In genomic region chr17:51709867-51710266, GRCh38 we compare ENCODE assay signal across 19 cellular contexts.
"Had no signal": no experiment of that assay in that cellular context is flagged by ENCODE, and none has a peak within 500 bp of the region (broad histone marks: within the 10 kb centered on the region; RNA-seq: fewer than 3 reads in every experiment).

No MANE protein-coding gene starts in this region.

- H3K27ac Mint-ChIP-seq: activated B cell treated with CpG ODN at 0.5 μM for 24 hours; activated CD4-positive, alpha-beta T cell treated with anti-CD3 and anti-CD28 coated beads, Interleukin-2, amount 10 ng/mL, durations not matched to agents 24 days and 14 days; activated CD8-positive, alpha-beta T cell treated with anti-CD3 and anti-CD28 coated beads for 36 hours; activated naive CD8-positive, alpha-beta T cell treated with anti-CD3 and anti-CD28 coated beads for 36 hours; activated T-helper 17 cell treated with anti-CD3 and anti-CD28 coated beads, Interleukin-2, amount 50 U/mL, for 72 hours had no signal

- H3K9me3 Mint-ChIP-seq: activated B cell treated with CpG ODN at 0.5 μM for 24 hours; activated CD4-positive, alpha-beta T cell treated with anti-CD3 and anti-CD28 coated beads, Interleukin-2, amount 10 ng/mL, durations not matched to agents 24 days and 14 days; activated CD8-positive, alpha-beta T cell treated with anti-CD3 and anti-CD28 coated beads for 36 hours; activated naive CD8-positive, alpha-beta T cell treated with anti-CD3 and anti-CD28 coated beads for 36 hours; activated T-helper 17 cell treated with anti-CD3 and anti-CD28 coated beads, Interleukin-2, amount 50 U/mL, for 72 hours; brain; neural crest cell had no signal

- H3K27me3 ChIP-seq: tibial nerve, uterus had no signal

- H3K36me3 ChIP-seq: tibial nerve, uterus had no signal

- H3K4me1 Mint-ChIP-seq: activated B cell treated with CpG ODN at 0.5 μM for 24 hours; activated CD4-positive, alpha-beta T cell treated with anti-CD3 and anti-CD28 coated beads, Interleukin-2, amount 10 ng/mL, durations not matched to agents 24 days and 14 days; activated naive CD8-positive, alpha-beta T cell treated with anti-CD3 and anti-CD28 coated beads for 36 hours; activated T-helper 17 cell treated with anti-CD3 and anti-CD28 coated beads, Interleukin-2, amount 50 U/mL, for 72 hours had no signal

- H3K27ac ChIP-seq: psoas muscle, uterus had no signal

- H3K4me3 Mint-ChIP-seq: activated B cell treated with CpG ODN at 0.5 μM for 24 hours; activated CD4-positive, alpha-beta T cell treated with anti-CD3 and anti-CD28 coated beads, Interleukin-2, amount 10 ng/mL, durations not matched to agents 24 days and 14 days; activated CD8-positive, alpha-beta T cell treated with anti-CD3 and anti-CD28 coated beads for 36 hours; activated naive CD8-positive, alpha-beta T cell treated with anti-CD3 and anti-CD28 coated beads for 36 hours; activated T-helper 17 cell treated with anti-CD3 and anti-CD28 coated beads, Interleukin-2, amount 50 U/mL, for 72 hours; brain; neural crest cell had no signal

- ATAC-seq: activated CD8-positive, alpha-beta T cell treated with anti-CD3 and anti-CD28 coated beads for 36 hours; activated T-helper 17 cell treated with anti-CD3 and anti-CD28 coated beads, Interleukin-2, amount 50 U/mL, for 72 hours; esophagus mucosa had no signal

- DNase-seq: activated B cell treated with CpG ODN at 0.5 μM for 24 hours; activated CD4-positive, alpha-beta T cell treated with anti-CD3 and anti-CD28 coated beads, Interleukin-2, amount 10 ng/mL, durations not matched to agents 24 days and 14 days; activated CD8-positive, alpha-beta T cell treated with anti-CD3 and anti-CD28 coated beads for 36 hours; activated naive CD4-positive, alpha-beta T cell; activated naive CD8-positive, alpha-beta T cell treated with anti-CD3 and anti-CD28 coated beads for 36 hours; activated T-cell treated with anti-CD3 and anti-CD28 coated beads, Interleukin-2, amount 50 U/mL, for 1 hour; cerebellar nuclear complex; effector CD4-positive, alpha-beta T cell; left cardiac atrium; psoas muscle; stimulated activated naive CD4-positive, alpha-beta T cell; T-helper 1 cell; T-helper 9 cell; uterus had no signal

- H3K9me3 ChIP-seq: psoas muscle, tibial nerve, uterus had no signal

- H3K36me3 Mint-ChIP-seq: activated naive CD8-positive, alpha-beta T cell treated with anti-CD3 and anti-CD28 coated beads for 36 hours; brain had no signal

- H3K4me3 ChIP-seq: psoas muscle, tibial nerve, uterus had no signal

- H3K4me1 ChIP-seq: psoas muscle, uterus had no signal
